8 cellular contexts compared by ENCODE assay signal in genomic region chr10:16459428-16459939, GRCh38.
"Had no signal": no experiment of that assay in that cellular context is flagged by ENCODE, and none has a peak within 500 bp of the region (broad histone marks: within the 10 kb centered on the region; RNA-seq: fewer than 3 reads in every experiment).

No MANE protein-coding gene starts in this region.

- H3K9ac ChIP-seq: GM23248 had no signal

- H3K4me3 Mint-ChIP-seq: IgD-negative memory B cell had no signal

- FAIRE-seq: HTR-8/SVneo had no signal

- H3K4me1 ChIP-seq: HAP-1 had no signal

- H2AFZ ChIP-seq: GM23248 had no signal

- DNase-seq: GM23248, GOT3, H7, KBM-7 had no signal

- H3K27ac ChIP-seq: GM23248 had no signal

- H3K36me3 ChIP-seq: HAP-1 had no signal

- H3K9me3 ChIP-seq: HAP-1 had no signal

- H3K4me3 ChIP-seq: GM23248, HAP-1 had no signal

- ATAC-seq: HCT116 had no signal

- H3K27me3 Mint-ChIP-seq: IgD-negative memory B cell had no signal
